In the genomic region with DNA sequence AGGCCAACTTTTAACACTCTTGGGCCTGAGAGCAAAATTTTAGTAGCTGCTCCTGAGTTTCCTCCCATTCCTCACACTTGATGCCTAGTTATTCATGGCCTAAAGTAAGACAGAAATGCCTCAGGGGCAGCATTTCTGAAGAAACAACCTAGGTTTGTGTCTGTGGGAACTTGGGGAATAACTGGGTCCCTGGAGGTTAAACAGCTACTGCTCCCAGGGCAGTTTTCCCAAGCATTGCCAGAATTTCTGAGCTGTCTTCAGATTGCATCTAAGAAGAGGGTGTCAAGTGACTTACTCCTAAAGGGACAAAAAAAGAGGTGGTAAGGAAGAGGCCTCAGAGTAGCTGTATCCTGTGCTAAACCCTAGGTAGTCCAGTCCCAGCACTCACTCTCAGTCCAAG, we compare ENCODE assay signal across 25 cellular contexts.
"Had no signal": no experiment of that assay in that cellular context is flagged by ENCODE, and none has a peak within 500 bp of the region (broad histone marks: within the 10 kb centered on the region; RNA-seq: fewer than 3 reads in every experiment).

No MANE protein-coding gene starts in this region.

- DNase-seq: effector CD4-positive, alpha-beta T cell; endodermal cell; erythroblast; gastrocnemius medialis; heart right ventricle; hypothalamus; mammary epithelial cell; natural killer cell; psoas muscle; retina; right lobe of liver; spleen; stimulated activated CD4-positive, alpha-beta T cell treated with anti-CD3 and anti-CD28 coated beads, Interleukin-15, amount 100 ng/mL, for 24 hours; stimulated activated CD4-positive, alpha-beta T cell treated with anti-CD3 and anti-CD28 coated beads, Interleukin-1b, Interleukin-23, amount 100 ng/mL, for 48 hours; stimulated activated CD4-positive, alpha-beta T cell treated with anti-CD3 and anti-CD28 coated beads, Interleukin-4, amount 100 ng/mL, for 24 hours; testis; upper lobe of right lung had no signal

- H3K9me3 Mint-ChIP-seq: natural killer cell; stimulated activated memory B cell treated with anti-CD40 and anti-IgM and Interleukin-4, amounts not matched to agents 10 μg/mL and 1 μg/mL and 100 μg/mL, for 72 hours; stimulated activated naive CD8-positive, alpha-beta T cell treated with anti-CD3 and anti-CD28 coated beads, Interleukin-15, Interleukin-2, amounts not matched to agents 100 ng/mL and 50 ng/mL, for 24 hours had no signal

- H3K27me3 ChIP-seq: gastrocnemius medialis, neutrophil, spleen, testis, upper lobe of right lung had no signal

- H3K36me3 Mint-ChIP-seq: mesothelial cell of epicardium; natural killer cell; stimulated activated memory B cell treated with anti-CD40 and anti-IgM and Interleukin-4, amounts not matched to agents 10 μg/mL and 1 μg/mL and 100 μg/mL, for 72 hours had no signal

- H3K27ac ChIP-seq: coronary artery, gastrocnemius medialis, heart right ventricle, psoas muscle, right lobe of liver, spleen, testis, tibial nerve, upper lobe of right lung had no signal

- H3K27me3 Mint-ChIP-seq: stimulated activated naive CD8-positive, alpha-beta T cell treated with anti-CD3 and anti-CD28 coated beads, Interleukin-15, Interleukin-2, amounts not matched to agents 100 ng/mL and 50 ng/mL, for 24 hours had no signal

- H3K9me3 ChIP-seq: gastrocnemius medialis, heart right ventricle, neutrophil, psoas muscle, right lobe of liver, spleen, testis, tibial nerve, upper lobe of right lung had no signal

- H3K36me3 ChIP-seq: gastrocnemius medialis, heart right ventricle, neutrophil, right lobe of liver, spleen, tibial nerve, upper lobe of right lung had no signal

- H3K4me1 Mint-ChIP-seq: natural killer cell; stimulated activated memory B cell treated with anti-CD40 and anti-IgM and Interleukin-4, amounts not matched to agents 10 μg/mL and 1 μg/mL and 100 μg/mL, for 72 hours had no signal

- ATAC-seq: gastrocnemius medialis; heart right ventricle; left lobe of liver; natural killer cell; psoas muscle; right lobe of liver; stimulated activated memory B cell treated with anti-CD40 and anti-IgM and Interleukin-4, amounts not matched to agents 10 μg/mL and 1 μg/mL and 100 μg/mL, for 72 hours; upper lobe of right lung had no signal

- H3K27ac Mint-ChIP-seq: endodermal cell; mesothelial cell of epicardium; natural killer cell; stimulated activated memory B cell treated with anti-CD40 and anti-IgM and Interleukin-4, amounts not matched to agents 10 μg/mL and 1 μg/mL and 100 μg/mL, for 72 hours; stimulated activated naive CD8-positive, alpha-beta T cell treated with anti-CD3 and anti-CD28 coated beads, Interleukin-15, Interleukin-2, amounts not matched to agents 100 ng/mL and 50 ng/mL, for 24 hours had no signal

- H3K4me1 ChIP-seq: gastrocnemius medialis, heart right ventricle, psoas muscle, spleen, testis, tibial nerve, upper lobe of right lung had no signal

- FAIRE-seq: islet of Langerhans had no signal

- H3K4me3 Mint-ChIP-seq: endodermal cell; mesothelial cell of epicardium; natural killer cell; stimulated activated memory B cell treated with anti-CD40 and anti-IgM and Interleukin-4, amounts not matched to agents 10 μg/mL and 1 μg/mL and 100 μg/mL, for 72 hours; stimulated activated naive CD8-positive, alpha-beta T cell treated with anti-CD3 and anti-CD28 coated beads, Interleukin-15, Interleukin-2, amounts not matched to agents 100 ng/mL and 50 ng/mL, for 24 hours had no signal

- H3K4me3 ChIP-seq: coronary artery, gastrocnemius medialis, heart right ventricle, psoas muscle, right lobe of liver, spleen, testis, tibial nerve, upper lobe of right lung had no signal
